In the genomic region with DNA sequence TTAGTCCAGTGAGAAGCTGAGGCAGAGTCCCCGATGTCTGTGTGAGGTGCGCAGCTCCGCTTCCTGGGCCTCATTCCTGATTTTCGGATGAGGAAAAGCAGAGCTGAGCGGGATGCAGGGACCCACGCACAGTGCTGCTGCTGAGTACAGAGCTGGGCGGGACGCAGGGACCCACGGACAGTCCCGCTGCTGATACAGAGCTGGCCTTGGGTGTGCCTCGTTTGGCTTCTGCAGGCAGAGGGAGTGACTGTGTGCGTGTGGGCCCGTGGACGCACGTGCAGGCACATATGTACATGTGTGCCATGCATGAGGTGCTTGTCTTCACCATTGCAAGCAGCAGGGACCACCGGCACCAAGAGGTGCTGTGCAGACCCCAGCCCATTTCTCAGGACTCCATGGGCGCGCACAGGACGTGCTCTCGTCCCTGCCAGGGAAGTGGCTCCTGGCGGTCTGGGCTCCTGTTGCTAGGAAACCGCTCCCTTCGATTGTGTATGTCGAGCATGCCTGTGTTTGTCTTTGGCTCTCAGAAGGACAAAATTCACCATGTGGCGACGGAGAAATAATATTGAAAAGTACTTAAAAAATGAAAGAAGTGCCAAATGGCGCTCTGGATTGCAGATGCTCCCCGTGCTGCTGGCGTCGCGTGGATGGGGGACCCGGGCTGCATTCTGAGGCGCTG, we compare ENCODE assay signal across 14 cellular contexts.
"Had no signal": no experiment of that assay in that cellular context is flagged by ENCODE, and none has a peak within 500 bp of the region (broad histone marks: within the 10 kb centered on the region; RNA-seq: fewer than 3 reads in every experiment).

No MANE protein-coding gene starts in this region.

- H3K4me1 ChIP-seq: suprapubic skin, upper lobe of left lung had no signal

- H3K4me3 ChIP-seq: hepatocyte, suprapubic skin, upper lobe of left lung had no signal

- DNase-seq: activated CD4-positive, alpha-beta T cell treated with anti-CD3 and anti-CD28 coated beads, Interleukin-2, amount 50 U/mL, for 1 hour; activated CD4-positive, CD25-positive, alpha-beta regulatory T cell; cerebellar nuclear complex; effector memory CD8-positive, alpha-beta T cell; kidney glomerular epithelial cell; mesendoderm; stimulated activated CD4-positive, alpha-beta T cell treated with anti-CD3 and anti-CD28 coated beads, Interleukin-12 subunit alpha, Interleukin-12 subunit beta, amount 100 ng/mL, for 4 hours; stimulated activated CD4-positive, alpha-beta T cell treated with anti-CD3 and anti-CD28 coated beads, Interleukin-2, amount 100 ng/mL, for 48 hours; stimulated activated naive CD4-positive, alpha-beta T cell treated with Interleukin-2 at 50 U/mL for 16 hours had no signal

- H3K36me3 ChIP-seq: suprapubic skin, upper lobe of left lung had no signal

- H3K9me3 ChIP-seq: suprapubic skin, upper lobe of left lung had no signal

- ATAC-seq: activated naive CD4-positive, alpha-beta T cell treated with anti-CD3 and anti-CD28 coated beads, Interleukin-2, amount 50 U/mL, for 72 hours; effector memory CD8-positive, alpha-beta T cell had no signal

- H3K27me3 ChIP-seq: hepatocyte, upper lobe of left lung had no signal

- H3K27ac ChIP-seq: epithelial cell of prostate, hepatocyte, suprapubic skin, upper lobe of left lung had no signal
